In genomic region chr12:57516617-57517153, GRCh38 we compare ENCODE assay signal across 1 cellular context.
TF ChIP-seq lines count a peak whose summit lies in the region.

No MANE protein-coding gene starts in this region.

TF ChIP-seq in IMR-90, 13 proteins besides CTCF, POLR2A, EP300 and RAD21:
- TF ChIP-seq MXI1 (IDR thresholded peaks at IDR 0.05; ENCODE audit: borderline replicate concordance, low read depth, low read length): no peak
- no peak for TF ChIP-seq CHD1 (IDR thresholded peaks at IDR 0.05; ENCODE audit: low read depth, low read length)
- TF ChIP-seq, protein P1, sequence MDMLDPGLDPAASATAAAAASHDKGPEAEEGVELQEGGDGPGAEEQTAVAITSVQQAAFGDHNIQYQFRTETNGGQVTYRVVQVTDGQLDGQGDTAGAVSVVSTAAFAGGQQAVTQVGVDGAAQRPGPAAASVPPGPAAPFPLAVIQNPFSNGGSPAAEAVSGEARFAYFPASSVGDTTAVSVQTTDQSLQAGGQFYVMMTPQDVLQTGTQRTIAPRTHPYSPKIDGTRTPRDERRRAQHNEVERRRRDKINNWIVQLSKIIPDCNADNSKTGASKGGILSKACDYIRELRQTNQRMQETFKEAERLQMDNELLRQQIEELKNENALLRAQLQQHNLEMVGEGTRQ (IDR thresholded peaks at IDR 0.05; ENCODE audit: low read depth, low read length): no peak
